Comparison of ENCODE assay signal across 8 cellular contexts in genomic region chr7:116211913-116212596, GRCh38. TPM values are rescaled to one million over a fixed set of nuclear protein-coding genes. Genes with fewer than 3 reads are reported as not detected.
DNase-seq lines count a peak whose midpoint lies in the region; ATAC-seq, FAIRE-seq and TF ChIP-seq lines count a peak whose summit lies in the region.

No MANE protein-coding gene starts in this region.

- TF ChIP-seq POLR2A in K562 (conservative IDR thresholded peaks at IDR 0.05), result no peak

- H3K9me3 ChIP-seq in K562 (replicated peaks; ENCODE audit: control insufficient read depth, insufficient read depth, low read depth, low read length) (no peaks in the 10 kb centered on the region), mucosa of rectum (ENCODE audit: control insufficient read depth in 2 of 2, low read length in 2 of 2) (no peaks in the 10 kb centered on the region)

- 0 out of 2 replicates have a peak, but pooled peaks cover 4% of the 10 kb centered on the region for H4K20me1 ChIP-seq in K562 (replicated peaks; ENCODE audit: control insufficient read depth, insufficient read depth, low read length)

- WGBS in K562 (ENCODE audit: insufficient coverage, low coverage, missing lambda C conversion rate), result 6% methylated on average over 7 of the region's 7 CpGs

- peak overlapping the region in 1 of 2 experiments; percentile 88; a peak in 2 of 4 replicates for H3K9ac ChIP-seq in K562 (ENCODE audit: insufficient read depth in 1 of 2, low read depth in 2 of 2, low read length in 2 of 2)
- H3K9ac ChIP-seq in mucosa of rectum (ENCODE audit: low read depth in 1 of 2, low read length in 2 of 2), result peak overlapping the region; percentile 98 to 99

- H3K36me3 ChIP-seq in K562 (ENCODE audit: control insufficient read depth, insufficient read depth, low read length), result no peaks in the 10 kb centered on the region; the same call in 2 of the 3 replicates
- no peaks in the 10 kb centered on the region for H3K36me3 ChIP-seq in mucosa of rectum (ENCODE audit: control insufficient read depth in 2 of 2, insufficient read depth in 2 of 2, low read length in 2 of 2)

- TF ChIP-seq EP300 in K562 (IDR thresholded peaks at IDR 0.05; ENCODE audit: low read length), result peak; percentile 90

- FAIRE-seq in K562 (lab: Jason Lieb, UNC), result peak; percentile 57

- H2AFZ ChIP-seq in K562 (ENCODE audit: low read depth, low read length), result peak overlapping the region; percentile 91

- no peaks in the 10 kb centered on the region for H3K27me3 ChIP-seq in K562 (ENCODE audit: control insufficient read depth in 2 of 2, insufficient read depth in 2 of 2, low read length in 2 of 2)
- H3K27me3 ChIP-seq in mucosa of rectum (ENCODE audit: control insufficient read depth in 2 of 2, insufficient read depth in 2 of 2, low read length in 2 of 2), result no peaks in the 10 kb centered on the region

- H3K9me1 ChIP-seq in K562 (ENCODE audit: control insufficient read depth, insufficient read depth, low read length), result no peaks in the 10 kb centered on the region

- in situ Hi-C loops in K562 (cut with MboI), result no loop called here

- DNase-seq in A172 (ENCODE audit: low spot score), result peak; percentile 22
- DNase-seq in HT-29 (ENCODE audit: low spot score), result peak; percentile 52
- peak in 2 of 4 experiments; percentile 56 to 69 for DNase-seq in K562 (ENCODE audit: extremely low read depth in 1 of 4, low spot score in 3 of 4)
- no peak for DNase-seq in sciatic nerve (ENCODE audit: low spot score)
- DNase-seq in NCI-H128 (lab: John Stamatoyannopoulos, UW; ENCODE audit: unreplicated experiment), result no peak

- TF ChIP-seq CTCF in K562 (IDR thresholded peaks at IDR 0.05 in 2 of 3, conservative IDR thresholded peaks at IDR 0.05 in 1 of 3; ENCODE audit: insufficient read depth in 2 of 3, low read depth in 1 of 3, low read length in 3 of 3), result no peak

- 0 out of 4 replicates have a peak, but pooled peaks of 1 of the 2 experiments have one; percentile 8 for TF ChIP-seq RAD21 in K562 (CRISPR knock-in tag; conservative IDR thresholded peaks at IDR 0.05 in 1 of 2, IDR thresholded peaks at IDR 0.05 in 1 of 2)

- CTCF ChIA-PET in K562 (lab: Yijun Ruan, JAX; ENCODE audit: low intra/inter-chr PET ratio), result interaction anchor here (0.5 kb wide), 1 partner anchor 398 kb away, joined by 3 read pairs; no protein-coding TSS in a partner anchor

- H3K27ac ChIP-seq in K562 (ENCODE audit: extremely low read depth, low read depth, low read length) (peak overlapping the region; percentile 88), mucosa of rectum (ENCODE audit: low read depth in 2 of 2, low read length in 2 of 2) (peak overlapping the region; percentile 94 to 98)

- H3K4me3 ChIP-seq in K562 (peak overlapping the region; percentile 74), mucosa of rectum (ENCODE audit: low read length in 2 of 2) (peak overlapping the region; percentile 76 to 93)

- H3K79me2 ChIP-seq in K562 (ENCODE audit: control insufficient read depth, insufficient read depth, low read length), result peaks cover 54% of the 10 kb centered on the region

- H3K4me1 ChIP-seq in K562 (replicated peaks in 1 of 2; ENCODE audit: control insufficient read depth in 2 of 2, insufficient read depth in 2 of 2, low read length in 2 of 2) (peaks cover 10 to 28% of the 10 kb centered on the region in 2 experiments), mucosa of rectum (ENCODE audit: control insufficient read depth in 2 of 2, insufficient read depth in 2 of 2, low read length in 2 of 2) (peaks cover 11% of the 10 kb centered on the region in 2 donors)

- intact Hi-C loops in K562 (cut with micrococcal nuclease), result loop anchor here (2.0 to 10.0 kb wide), 6 partner anchors 19 to 1973 kb away; partner anchors contain the start of genes LSM8 and ST7
- intact Hi-C loops in sciatic nerve (cut with DNase I), result no loop called here

- H3K4me2 ChIP-seq in K562 (ENCODE audit: insufficient read depth, low read length), result peak overlapping the region; percentile 90

- POLR2A ChIA-PET in K562 (lab: Yijun Ruan, JAX), result interaction anchor here (0.7 to 2.8 kb wide), 11 partner anchors 14 to 652 kb away, joined by 3 to 10 read pairs (median 4); partner anchors contain the start of gene CAV1

- TSS peak; percentile 28 for BruUV-seq in K562 (replicated peaks; lab: Mats Ljungman, UMichigan)

- ATAC-seq in K562 (peak; percentile 67), HG03520 (IDR thresholded peaks at IDR 0.05; ENCODE audit: unreplicated experiment) (no peak), sciatic nerve (no peak), HG03342 (IDR thresholded peaks at IDR 0.05; ENCODE audit: unreplicated experiment) (no peak)

TF ChIP-seq in K562, 482 proteins besides CTCF, POLR2A, EP300 and RAD21 (continues in another document):
- 0 out of 2 replicates have a peak, but pooled peaks have one; percentile 27 for TF ChIP-seq HDAC2 (IDR thresholded peaks at IDR 0.05)
- TF ChIP-seq EHMT2 (IDR thresholded peaks at IDR 0.05), result no peak
- TF ChIP-seq MECOM (CRISPR knock-in tag; IDR thresholded peaks at IDR 0.05), result peak; percentile 72; the same call in 1 of the 2 replicates
- TF ChIP-seq IRF9 (tag; IDR thresholded peaks at IDR 0.05), result no peak
- no peak for TF ChIP-seq NFIX (CRISPR knock-in tag; IDR thresholded peaks at IDR 0.05; ENCODE audit: low read depth)
- no peak for TF ChIP-seq SAFB2 (IDR thresholded peaks at IDR 0.05; ENCODE audit: borderline replicate concordance, low read depth, low read length, severe bottlenecking)
- 0 out of 2 replicates have a peak, but pooled peaks have one; percentile 9 for TF ChIP-seq SP1 (CRISPR knock-in tag; IDR thresholded peaks at IDR 0.05)
- TF ChIP-seq ZBTB34 (CRISPR knock-in tag; IDR thresholded peaks at IDR 0.05), result no peak
- TF ChIP-seq EZH2 (IDR thresholded peaks at IDR 0.05; ENCODE audit: borderline replicate concordance, low read depth, low read length), result no peak
- TF ChIP-seq ZNF143 (CRISPR knock-in tag; IDR thresholded peaks at IDR 0.05), result no peak
- no peak for TF ChIP-seq GTF2B (IDR thresholded peaks at IDR 0.05; ENCODE audit: extremely low read depth, insufficient read length)
- TF ChIP-seq ELF1 (tag; IDR thresholded peaks at IDR 0.05), result no peak; the same call in 1 of the 2 replicates
- TF ChIP-seq RBFOX2 (IDR thresholded peaks at IDR 0.05; ENCODE audit: low read depth, low read length), result peak; percentile 76
- no peak for TF ChIP-seq ZNF124 (CRISPR knock-in tag; IDR thresholded peaks at IDR 0.05)
- TF ChIP-seq PPARD (CRISPR knock-in tag; IDR thresholded peaks at IDR 0.05), result no peak
- TF ChIP-seq ZNF717 (CRISPR knock-in tag; IDR thresholded peaks at IDR 0.05), result 0 out of 2 replicates have a peak, but pooled peaks have one; percentile 33

RNA-seq across cellular contexts. Expression of gene TES, which starts 1.7 kb away (rescaled TPM):
- 0.96 and 1.8 TPM in 2 replicates for total RNA-seq in A172 (2014; rRNA removed; shearing (Covaris generic))
- total RNA-seq in HT-29 (2014; rRNA removed; shearing (Covaris generic)), result 91.9 and 96.7 TPM in 2 replicates
- 19.0 and 47.8 TPM in 2 replicates for total RNA-seq in K562 (2011; cell fraction: chromatin; rRNA removed; ENCODE audit: low replicate concordance)
- total RNA-seq in K562 (2011; cell fraction: nucleolus; rRNA removed), result 12.1 and 15.0 TPM in 2 replicates
- total RNA-seq in K562 (2011; cell fraction: nucleoplasm; rRNA removed), result 20.7 and 21.8 TPM in 2 replicates
- total RNA-seq in K562 (2014; rRNA removed) (57.6 and 61.6 TPM in 2 replicates), K562 (2014; rRNA removed; fragmentation: Illumina TruSeq; extraction: Trizol) (53.8 and 61.6 TPM in 2 replicates), K562 (2015; rRNA removed; fragmentation: Illumina TruSeq; extraction: Trizol) (40.9 and 43.8 TPM in 2 replicates), K562 (2021) (52.1 and 58.0 TPM in 2 replicates), sciatic nerve (32.3 TPM)
- polyA plus RNA-seq in K562 (2011; rRNA removed) (34.3 and 41.7 TPM in 2 replicates), K562 (2014; fragmentation: Illumina TruSeq; extraction: Trizol) (54.6 and 56.3 TPM in 2 replicates), K562 (2014; fragmentation: Nextera tagmentation; extraction: Ambion mirVana) (10 to 100 TPM; 20.7 to 26.3 TPM), K562 (2014; rRNA removed) (56.1 and 57.7 TPM in 2 replicates)
- polyA plus RNA-seq in K562 (2011; cell fraction: cytosol; rRNA removed), result 13.8 and 21.1 TPM in 2 replicates
- polyA plus RNA-seq in K562 (2011; cell fraction: nucleus; rRNA removed), result 18.6 and 49.8 TPM in 2 replicates
- 49.7 and 119 TPM in 2 replicates for polyA plus RNA-seq in K562 (2012)
- polyA minus RNA-seq in K562 (2011; rRNA and poly(A)+ RNA removed), result 27.7 and 33.4 TPM in 2 replicates
- polyA minus RNA-seq in K562 (2011; cell fraction: cytosol; rRNA and poly(A)+ RNA removed), result 11.3 and 15.4 TPM in 2 replicates
- 7.0 and 26.5 TPM in 2 replicates for polyA minus RNA-seq in K562 (2011; cell fraction: nucleus; rRNA and poly(A)+ RNA removed)

Comparison
In these comparisons a context has a peak if more than half of its experiments do, and no peak if none do; other contexts are left out.
1. DNase-seq: peak in A172 (single experiment) and HT-29 (single experiment); none in sciatic nerve (single experiment) and NCI-H128 (single experiment).